8 cellular contexts compared by ENCODE assay signal in the genomic region with DNA sequence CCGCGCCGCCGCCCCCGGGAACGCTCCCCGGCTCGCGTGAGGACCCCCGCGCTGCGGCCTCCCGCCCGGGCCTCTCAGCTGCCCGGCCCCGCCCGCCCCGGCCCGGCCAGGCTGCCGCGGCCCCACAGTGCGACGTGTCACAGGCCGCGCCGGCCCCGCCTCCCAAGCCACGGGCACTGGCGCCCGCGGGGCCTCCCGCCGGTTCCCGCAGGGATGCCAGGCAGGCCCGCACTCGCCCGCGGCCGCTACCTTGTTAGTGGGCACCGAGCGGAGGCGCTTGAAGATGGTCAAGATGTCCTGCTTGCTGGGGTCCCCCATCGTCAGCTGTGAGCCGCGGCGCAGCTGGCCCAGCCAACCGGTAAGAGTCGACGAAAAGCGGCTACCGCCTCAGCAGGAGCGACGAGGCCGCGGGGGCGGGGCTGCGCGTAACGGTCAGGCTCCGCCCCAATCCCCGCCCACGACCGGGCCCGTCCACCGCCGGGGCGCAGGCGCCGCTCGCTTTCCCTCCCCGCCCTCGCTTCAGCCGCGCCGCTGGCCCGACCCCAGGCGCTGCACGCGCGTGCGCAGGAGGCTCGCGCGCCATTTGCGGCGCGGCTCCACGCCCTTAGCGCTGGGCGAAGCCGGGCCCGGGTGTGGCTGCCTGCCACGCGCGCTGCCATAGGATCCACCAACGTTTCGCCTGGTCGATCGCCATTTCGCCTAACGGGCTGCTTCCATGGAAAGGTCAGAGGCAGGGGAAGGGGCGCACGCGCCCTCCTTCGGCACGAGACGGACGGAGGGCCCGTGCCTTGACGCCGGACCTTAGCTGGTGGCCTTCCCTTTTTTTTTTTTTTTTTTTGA. TPM values are rescaled to one million over a fixed set of nuclear protein-coding genes. Genes with fewer than 3 reads are reported as not detected.
A peak's percentile ranks its signal among the peaks of the same experiment; 100 is the strongest.
DNase-seq lines count a peak whose midpoint lies in the region; ATAC-seq and TF ChIP-seq lines count a peak whose summit lies in the region.

A gene with protein sequence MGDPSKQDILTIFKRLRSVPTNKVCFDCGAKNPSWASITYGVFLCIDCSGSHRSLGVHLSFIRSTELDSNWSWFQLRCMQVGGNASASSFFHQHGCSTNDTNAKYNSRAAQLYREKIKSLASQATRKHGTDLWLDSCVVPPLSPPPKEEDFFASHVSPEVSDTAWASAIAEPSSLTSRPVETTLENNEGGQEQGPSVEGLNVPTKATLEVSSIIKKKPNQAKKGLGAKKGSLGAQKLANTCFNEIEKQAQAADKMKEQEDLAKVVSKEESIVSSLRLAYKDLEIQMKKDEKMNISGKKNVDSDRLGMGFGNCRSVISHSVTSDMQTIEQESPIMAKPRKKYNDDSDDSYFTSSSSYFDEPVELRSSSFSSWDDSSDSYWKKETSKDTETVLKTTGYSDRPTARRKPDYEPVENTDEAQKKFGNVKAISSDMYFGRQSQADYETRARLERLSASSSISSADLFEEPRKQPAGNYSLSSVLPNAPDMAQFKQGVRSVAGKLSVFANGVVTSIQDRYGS (minus strand): TSS at position 409 of the 840 bp plus-strand sequence. CDS start 91 bp downstream, at position 318.

- H3K27ac ChIP-seq in Peyer's patch (peak within 1 kb of the TSS; percentile 87 to 100 (median 96)), muscle layer of colon (ENCODE audit: low read depth, low read length) (peak within 1 kb of the TSS; percentile 95)

- peak; percentile 74 to 91 for TF ChIP-seq POLR2A in Peyer's patch (IDR thresholded peaks at IDR 0.05)

- H3K4me3 ChIP-seq in Peyer's patch (peak within 1 kb of the TSS; percentile 68 to 96 (median 92)), muscle layer of colon (ENCODE audit: low read depth in 1 of 2, low read length in 2 of 2) (peak within 1 kb of the TSS; percentile 85 to 92)

- H3K9me3 ChIP-seq in Peyer's patch (no peaks in the 10 kb centered on the region), muscle layer of colon (ENCODE audit: low read length) (no peaks in the 10 kb centered on the region)

- H3K27me3 ChIP-seq in Peyer's patch (no peaks in the 10 kb centered on the region), muscle layer of colon (ENCODE audit: control insufficient read depth in 1 of 2, insufficient read depth in 2 of 2, low read length in 2 of 2) (no peaks in the 10 kb centered on the region)

- H3K9ac ChIP-seq in muscle layer of colon (ENCODE audit: low read length), result peak within 1 kb of the TSS; percentile 87

- ATAC-seq in GM21717 (IDR thresholded peaks at IDR 0.05; ENCODE audit: unreplicated experiment) (peak; percentile 61), esophagus mucosa (peak; percentile 97)

- H3K4me1 ChIP-seq in Peyer's patch (peaks cover 0 to 16% (median 5%) of the 10 kb centered on the region in 4 donors), muscle layer of colon (ENCODE audit: insufficient read depth, low read length) (peaks cover 20% of the 10 kb centered on the region)

- H3K36me3 ChIP-seq in Peyer's patch (no peaks in the 10 kb centered on the region), muscle layer of colon (ENCODE audit: insufficient read depth, low read length) (no peaks in the 10 kb centered on the region)

- peak; percentile 85 for DNase-seq in DMS153 treated with DMSO at 0.1 percent for 48 hours (lab: John Stamatoyannopoulos, UW; ENCODE audit: unreplicated experiment)
- peak; percentile 85 for DNase-seq in KG1 (lab: John Stamatoyannopoulos, UW)
- peak; percentile 88 to 97 (median 96) for DNase-seq in Peyer's patch
- DNase-seq in activated T-cell treated with anti-CD3 and anti-CD28 coated beads, Interleukin-2, amount 50 U/mL, for 48 hours, result peak; percentile 94 to 98
- DNase-seq in stimulated activated CD8-positive, alpha-beta memory T cell treated with anti-CD3 and anti-CD28 coated beads, Interleukin-7, amount 100 ng/mL, for 1 hour (ENCODE audit: low read depth in 2 of 2), result peak; percentile 88 to 95

- TF ChIP-seq CTCF in Peyer's patch (IDR thresholded peaks at IDR 0.05), result no peak

RNA-seq across cellular contexts. Expression of the gene that starts here (rescaled TPM):
- total RNA-seq in Peyer's patch (10 to 100 TPM; 31.4 to 87.0 (median 57.8) TPM), esophagus mucosa (18.9 TPM)

Comparison
In these comparisons a context has a peak if more than half of its experiments do, and no peak if none do; other contexts are left out.
1. Peak in every context shown above with its lines: DNase-seq, ATAC-seq, H3K4me3 ChIP-seq and H3K27ac ChIP-seq.